ENCODE assay signal across 35 cellular contexts in the genomic region with DNA sequence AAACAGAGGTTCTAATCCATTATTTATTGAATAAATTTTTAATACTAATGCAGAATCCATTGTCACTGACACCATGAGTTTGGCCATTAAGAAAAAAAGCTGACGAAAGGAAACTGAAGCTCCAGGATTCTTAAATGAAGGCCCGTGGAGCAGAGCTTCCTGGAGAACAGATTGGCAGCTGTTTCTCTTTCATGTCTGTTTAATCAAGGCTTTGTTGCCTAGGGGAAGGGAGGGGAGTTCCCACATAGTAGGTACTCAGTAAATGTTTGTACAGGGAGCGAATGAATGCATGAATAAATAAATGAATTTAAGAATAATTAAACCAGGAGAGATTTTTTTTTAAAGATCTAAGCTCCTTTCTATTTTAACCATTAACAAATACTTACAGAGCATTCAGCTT.
DNase-seq lines count a peak whose midpoint lies in the region; ATAC-seq, FAIRE-seq and TF ChIP-seq lines count a peak whose summit lies in the region.
"Had no signal": no experiment of that assay in that cellular context is flagged by ENCODE, and none has a peak within 500 bp of the region (broad histone marks: within the 10 kb centered on the region; RNA-seq: fewer than 3 reads in every experiment).

No MANE protein-coding gene starts in this region.

- 30% methylated on average over 3 of the region's 3 CpGs for WGBS in right lobe of liver (ENCODE audit: insufficient coverage, low coverage, low lambda C conversion rate, missing lambda C conversion rate)
- 18 to 42% (median 29%) methylated on average over 3 of the region's 3 CpGs for WGBS in stomach, 5 donors

- POLR2A ChIA-PET in naive thymus-derived CD4-positive, alpha-beta T cell (lab: Charles Lee): no interaction called here

- H3K36me3 ChIP-seq in right lobe of liver (no peaks in the 10 kb centered on the region), stomach (no peaks in the 10 kb centered on the region)
- H3K36me3 ChIP-seq in naive thymus-derived CD4-positive, alpha-beta T cell (ENCODE audit: control insufficient read depth in 2 of 3, insufficient read depth in 3 of 3, low read length in 3 of 3): no peaks in the 10 kb centered on the region
- H3K36me3 ChIP-seq: HAP-1, MG63, neutrophil, transverse colon had no signal

- H3K4me3 Mint-ChIP-seq in progenitor cell of endocrine pancreas (ENCODE audit: low read depth): no peak overlapping the region
- H3K4me3 Mint-ChIP-seq in naive thymus-derived CD4-positive, alpha-beta T cell: no peak overlapping the region
- H3K4me3 Mint-ChIP-seq: activated CD4-positive, alpha-beta memory T cell treated with anti-CD3 and anti-CD28 coated beads for 36 hours; activated naive CD4-positive, alpha-beta T cell treated with anti-CD3 and anti-CD28 coated beads for 36 hours; B cell; CD4-positive, alpha-beta memory T cell; memory B cell had no signal

- H3K27me3 Mint-ChIP-seq in progenitor cell of endocrine pancreas: peaks cover 27% of the 10 kb centered on the region
- peaks cover 0 to 37% (median 2%) of the 10 kb centered on the region in 5 donors for H3K27me3 Mint-ChIP-seq in naive thymus-derived CD4-positive, alpha-beta T cell
- H3K27me3 Mint-ChIP-seq: B cell had no signal

- CTCF ChIA-PET in naive thymus-derived CD4-positive, alpha-beta T cell (lab: Charles Lee): no interaction called here

- no peak for TF ChIP-seq EP300 in stomach (IDR thresholded peaks at IDR 0.05)

- H3K9me3 Mint-ChIP-seq in progenitor cell of endocrine pancreas (ENCODE audit: low read depth): no peaks in the 10 kb centered on the region
- H3K9me3 Mint-ChIP-seq in naive thymus-derived CD4-positive, alpha-beta T cell: peaks cover 0 to 8% (median 0%) of the 10 kb centered on the region in 11 donors
- H3K9me3 Mint-ChIP-seq: activated CD4-positive, alpha-beta memory T cell treated with anti-CD3 and anti-CD28 coated beads for 36 hours; activated naive CD4-positive, alpha-beta T cell treated with anti-CD3 and anti-CD28 coated beads for 36 hours had no signal

- H3K9me3 ChIP-seq in right lobe of liver (no peaks in the 10 kb centered on the region), stomach (no peaks in the 10 kb centered on the region)
- no peaks in the 10 kb centered on the region for H3K9me3 ChIP-seq in naive thymus-derived CD4-positive, alpha-beta T cell (ENCODE audit: control insufficient read depth in 2 of 3, low read length in 3 of 3)
- H3K9me3 ChIP-seq: HAP-1, MG63, neutrophil, psoas muscle, transverse colon had no signal

- H3K27ac ChIP-seq in right lobe of liver (peak overlapping the region in 1 of 3 donors; percentile 58), stomach (no peak overlapping the region)
- no peak overlapping the region for H3K27ac ChIP-seq in naive thymus-derived CD4-positive, alpha-beta T cell (ENCODE audit: low read depth, low read length)
- H3K27ac ChIP-seq: coronary artery, epithelial cell of prostate, KMS-11, neutrophil, psoas muscle, SK-N-MC, transverse colon had no signal

- H3K36me3 Mint-ChIP-seq in progenitor cell of endocrine pancreas (ENCODE audit: insufficient read depth): no peaks in the 10 kb centered on the region
- H3K36me3 Mint-ChIP-seq in naive thymus-derived CD4-positive, alpha-beta T cell: peaks cover 0 to 4% (median 0%) of the 10 kb centered on the region in 5 donors
- H3K36me3 Mint-ChIP-seq: activated CD4-positive, alpha-beta memory T cell treated with anti-CD3 and anti-CD28 coated beads for 36 hours; CD4-positive, alpha-beta memory T cell; memory B cell had no signal

- no peak overlapping the region for H3K27ac Mint-ChIP-seq in progenitor cell of endocrine pancreas
- H3K27ac Mint-ChIP-seq in naive thymus-derived CD4-positive, alpha-beta T cell: no peak overlapping the region
- H3K27ac Mint-ChIP-seq: activated CD4-positive, alpha-beta memory T cell treated with anti-CD3 and anti-CD28 coated beads for 36 hours; activated naive CD4-positive, alpha-beta T cell treated with anti-CD3 and anti-CD28 coated beads for 36 hours; B cell; CD4-positive, alpha-beta memory T cell; memory B cell had no signal

- H3K4me1 ChIP-seq in right lobe of liver (peaks cover 0 to 73% (median 18%) of the 10 kb centered on the region in 4 donors), stomach (no peaks in the 10 kb centered on the region)
- H3K4me1 ChIP-seq in naive thymus-derived CD4-positive, alpha-beta T cell (ENCODE audit: control insufficient read depth in 2 of 2, insufficient read depth in 2 of 2, low read length in 2 of 2): no peaks in the 10 kb centered on the region
- H3K4me1 ChIP-seq: HAP-1, psoas muscle, transverse colon had no signal

- TF ChIP-seq CTCF in right lobe of liver (IDR thresholded peaks at IDR 0.05) (no peak), progenitor cell of endocrine pancreas (IDR thresholded peaks at IDR 0.05; ENCODE audit: unreplicated experiment) (no peak), stomach (IDR thresholded peaks at IDR 0.05) (no peak)

- peaks cover 3% of the 10 kb centered on the region for H3K4me1 Mint-ChIP-seq in progenitor cell of endocrine pancreas (ENCODE audit: low read depth)
- peaks cover 0 to 2% (median 0%) of the 10 kb centered on the region in 7 donors for H3K4me1 Mint-ChIP-seq in naive thymus-derived CD4-positive, alpha-beta T cell
- H3K4me1 Mint-ChIP-seq: B cell; CD4-positive, alpha-beta memory T cell; memory B cell had no signal

- H3K27me3 ChIP-seq in right lobe of liver (no peaks in the 10 kb centered on the region), stomach (no peaks in the 10 kb centered on the region)
- H3K27me3 ChIP-seq in naive thymus-derived CD4-positive, alpha-beta T cell (ENCODE audit: control insufficient read depth in 2 of 2, insufficient read depth in 2 of 2, low read length in 2 of 2): no peaks in the 10 kb centered on the region
- H3K27me3 ChIP-seq: MG63, neutrophil, transverse colon had no signal

- TF ChIP-seq POLR2A in right lobe of liver (IDR thresholded peaks at IDR 0.05): no peak
- TF ChIP-seq POLR2A in GM12892 (IDR thresholded peaks at IDR 0.05; ENCODE audit: low read depth, low read length): no peak
- no peak for TF ChIP-seq POLR2A in stomach (IDR thresholded peaks at IDR 0.05)

- no peak overlapping the region for H3K4me3 ChIP-seq in right lobe of liver
- H3K4me3 ChIP-seq in naive thymus-derived CD4-positive, alpha-beta T cell (ENCODE audit: low read length): no peak overlapping the region
- H3K4me3 ChIP-seq in stomach: no peak overlapping the region
- H3K4me3 ChIP-seq: coronary artery, HAP-1, MG63, psoas muscle, SK-N-MC, transverse colon had no signal

- peak; percentile 92 for DNase-seq in DMS153 (lab: John Stamatoyannopoulos, UW)
- peak; percentile 34 for DNase-seq in NCI-H1436 (lab: John Stamatoyannopoulos, UW)
- peak; percentile 90 for DNase-seq in NCI-H69 (lab: John Stamatoyannopoulos, UW)
- DNase-seq in right lobe of liver: no peak
- no peak for DNase-seq in GM12892 (ENCODE audit: insufficient read length)
- DNase-seq in progenitor cell of endocrine pancreas (ENCODE audit: low spot score, unreplicated experiment): no peak
- DNase-seq in naive thymus-derived CD4-positive, alpha-beta T cell: no peak
- no peak for DNase-seq in stomach
- DNase-seq: ACHN; activated CD4-positive, alpha-beta memory T cell treated with anti-CD3 and anti-CD28 coated beads for 36 hours; activated naive CD4-positive, alpha-beta T cell treated with anti-CD3 and anti-CD28 coated beads for 36 hours; caudate nucleus; CD4-positive, alpha-beta memory T cell; DMS79; effector memory CD4-positive, alpha-beta T cell; hypothalamus; left cardiac atrium; MG63; NCI-H226; psoas muscle; stimulated activated CD4-positive, alpha-beta T cell treated with anti-CD3 and anti-CD28 coated beads, Interleukin-15, amount 100 ng/mL, for 24 hours; stimulated activated CD4-positive, alpha-beta T cell treated with anti-CD3 and anti-CD28 coated beads, Interleukin-4, amount 100 ng/mL, for 4 hours; T-helper 1 cell; transverse colon had no signal

- intact Hi-C loops in right lobe of liver (cut with DNase I): no loop called here
- intact Hi-C loops in naive thymus-derived CD4-positive, alpha-beta T cell (cut with micrococcal nuclease): no loop called here
- intact Hi-C loops in stomach (cut with DNase I; ENCODE audit: low total_unique reads): no loop called here

- no peak for FAIRE-seq in GM12892 (lab: Jason Lieb, UNC)
- FAIRE-seq: G401.6, TTC549 had no signal

- ATAC-seq in right lobe of liver: peak in 3 of 4 donors; percentile 46 to 64 (median 62)
- no peak for ATAC-seq in naive thymus-derived CD4-positive, alpha-beta T cell
- ATAC-seq: activated CD4-positive, CD25-positive, alpha-beta regulatory T cell treated with anti-CD3 and anti-CD28 coated beads, Interleukin-2, amount 50 U/mL, for 24 hours; psoas muscle had no signal

Comparison
In these comparisons a context has a peak if more than half of its experiments do, and no peak if none do; other contexts are left out.
1. DNase-seq: peak in DMS153 (single experiment), NCI-H1436 (single experiment) and NCI-H69 (single experiment); none in right lobe of liver (0 of 3), GM12892 (single experiment), progenitor cell of endocrine pancreas (single experiment), naive thymus-derived CD4-positive, alpha-beta T cell (0 of 9) and stomach (single experiment).